ENCODE assay signal across 15 cellular contexts in genomic region chr3:144294659-144295538, GRCh38.
DNase-seq lines count a peak whose midpoint lies in the region; ATAC-seq and TF ChIP-seq lines count a peak whose summit lies in the region.
"Had no signal": no experiment of that assay in that cellular context is flagged by ENCODE, and none has a peak within 500 bp of the region (broad histone marks: within the 10 kb centered on the region; RNA-seq: fewer than 3 reads in every experiment).

No MANE protein-coding gene starts in this region.

- H3K27ac ChIP-seq in right atrium auricular region (no peak overlapping the region), testis (no peak overlapping the region)
- H3K27ac ChIP-seq: sigmoid colon, SJCRH30 had no signal

- H3K4me3 ChIP-seq in right atrium auricular region = no peak overlapping the region
- H3K4me3 ChIP-seq in testis = no peak overlapping the region
- H3K4me3 ChIP-seq: lung, sigmoid colon, SJCRH30 had no signal

- TF ChIP-seq CTCF in right atrium auricular region (IDR thresholded peaks at IDR 0.05) (no peak), testis (IDR thresholded peaks at IDR 0.05) (no peak)

- H3K4me1 Mint-ChIP-seq in activated T-cell treated with anti-CD3 and anti-CD28 coated beads, Interleukin-2, amount 50 U/mL, for 4 hours (ENCODE audit: low read depth) = peaks cover 4% of the 10 kb centered on the region

- H3K36me3 ChIP-seq in right atrium auricular region (no peaks in the 10 kb centered on the region), testis (ENCODE audit: low read depth, missing control alignments) (no peaks in the 10 kb centered on the region)
- H3K36me3 ChIP-seq: sigmoid colon, SJCRH30 had no signal

- H3K9me3 ChIP-seq in right atrium auricular region = peaks cover 0 to 7% of the 10 kb centered on the region in 2 donors
- H3K9me3 ChIP-seq in testis = no peaks in the 10 kb centered on the region
- H3K9me3 ChIP-seq: sigmoid colon, SJCRH30 had no signal

- H3K9me3 Mint-ChIP-seq in activated T-cell treated with anti-CD3 and anti-CD28 coated beads, Interleukin-2, amount 50 U/mL, for 4 hours = peaks cover 7% of the 10 kb centered on the region

- peaks cover 2% of the 10 kb centered on the region for H3K27me3 Mint-ChIP-seq in activated T-cell treated with anti-CD3 and anti-CD28 coated beads, Interleukin-2, amount 50 U/mL, for 4 hours (ENCODE audit: low read depth)
- H3K27me3 Mint-ChIP-seq: stimulated activated memory B cell treated with anti-CD40 and anti-IgM and Interleukin-4, amounts not matched to agents 10 μg/mL and 1 μg/mL and 100 μg/mL, for 72 hours had no signal

- peak; percentile 46 to 50 for ATAC-seq in activated T-cell treated with anti-CD3 and anti-CD28 coated beads, Interleukin-2, amount 50 U/mL, for 4 hours
- peak; percentile 70 for ATAC-seq in HG02588 (IDR thresholded peaks at IDR 0.05; ENCODE audit: unreplicated experiment)
- peak; percentile 84 for ATAC-seq in HG03439 (IDR thresholded peaks at IDR 0.05; ENCODE audit: unreplicated experiment)
- ATAC-seq in stimulated activated naive CD8-positive, alpha-beta T cell treated with anti-CD3 and anti-CD28 coated beads, Interleukin-15, Interleukin-2, amounts not matched to agents 100 U/mL and 50 U/mL, for 24 hours = peak; percentile 49
- ATAC-seq: stimulated activated memory B cell treated with anti-CD40 and anti-IgM and Interleukin-4, amounts not matched to agents 10 μg/mL and 1 μg/mL and 100 μg/mL, for 72 hours had no signal

- no peaks in the 10 kb centered on the region for H3K36me3 Mint-ChIP-seq in activated T-cell treated with anti-CD3 and anti-CD28 coated beads, Interleukin-2, amount 50 U/mL, for 4 hours (ENCODE audit: insufficient read depth)
- H3K36me3 Mint-ChIP-seq: stimulated activated memory B cell treated with anti-CD40 and anti-IgM and Interleukin-4, amounts not matched to agents 10 μg/mL and 1 μg/mL and 100 μg/mL, for 72 hours had no signal

- intact Hi-C loops in testis (cut with DNase I; ENCODE audit: low total_unique reads) = no loop called here

- DNase-seq in activated T-cell treated with anti-CD3 and anti-CD28 coated beads, Interleukin-2, amount 50 U/mL, for 4 hours = no peak
- DNase-seq in activated T-cell treated with anti-CD3 and anti-CD28 coated beads, Interleukin-2, amount 50 U/mL, for 1 hour = no peak
- DNase-seq in stimulated activated naive CD8-positive, alpha-beta T cell treated with anti-CD3 and anti-CD28 coated beads, Interleukin-15, Interleukin-2, amounts not matched to agents 100 U/mL and 50 U/mL, for 24 hours = no peak
- no peak for DNase-seq in GM19238 (ENCODE audit: insufficient read length, low spot score)
- no peak for DNase-seq in right atrium auricular region (ENCODE audit: low spot score)
- no peak for DNase-seq in testis
- DNase-seq: amygdala, GDM1, NCI-H2107, sigmoid colon, SJCRH30 had no signal

- H3K27me3 ChIP-seq in right atrium auricular region (no peaks in the 10 kb centered on the region), testis (no peaks in the 10 kb centered on the region)
- H3K27me3 ChIP-seq: sigmoid colon, SJCRH30 had no signal

- H3K4me1 ChIP-seq in right atrium auricular region (no peaks in the 10 kb centered on the region), testis (no peaks in the 10 kb centered on the region)
- H3K4me1 ChIP-seq: sigmoid colon, SJCRH30 had no signal

- no peak for TF ChIP-seq POLR2A in testis (IDR thresholded peaks at IDR 0.05)

- no peak overlapping the region for H3K4me3 Mint-ChIP-seq in activated T-cell treated with anti-CD3 and anti-CD28 coated beads, Interleukin-2, amount 50 U/mL, for 4 hours
- H3K4me3 Mint-ChIP-seq: stimulated activated memory B cell treated with anti-CD40 and anti-IgM and Interleukin-4, amounts not matched to agents 10 μg/mL and 1 μg/mL and 100 μg/mL, for 72 hours had no signal

- 75 to 90% methylated on average over 2 of the region's 2 CpGs for WGBS in testis, 2 donors
